2 cellular contexts compared by ENCODE assay signal in genomic region chr9:137068539-137069507, GRCh38.
TF ChIP-seq lines count a peak whose summit lies in the region.

No MANE protein-coding gene starts in this region.

TF ChIP-seq in HEK293, 187 proteins besides CTCF, POLR2A, EP300 and RAD21 (continued from another document):
- TF ChIP-seq SETDB1 (IDR thresholded peaks at IDR 0.05; ENCODE audit: insufficient read length, low read length): no peak
- TF ChIP-seq, protein P1, sequence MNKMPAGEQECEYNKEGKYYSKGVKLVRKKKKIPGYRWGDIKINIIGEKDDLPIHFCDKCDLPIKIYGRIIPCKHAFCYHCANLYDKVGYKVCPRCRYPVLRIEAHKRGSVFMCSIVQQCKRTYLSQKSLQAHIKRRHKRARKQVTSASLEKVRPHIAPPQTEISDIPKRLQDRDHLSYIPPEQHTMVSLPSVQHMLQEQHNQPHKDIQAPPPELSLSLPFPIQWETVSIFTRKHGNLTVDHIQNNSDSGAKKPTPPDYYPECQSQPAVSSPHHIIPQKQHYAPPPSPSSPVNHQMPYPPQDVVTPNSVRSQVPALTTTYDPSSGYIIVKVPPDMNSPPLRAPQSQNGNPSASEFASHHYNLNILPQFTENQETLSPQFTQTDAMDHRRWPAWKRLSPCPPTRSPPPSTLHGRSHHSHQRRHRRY (tag by site-specific recombination; IDR thresholded peaks at IDR 0.05): no peak
- TF ChIP-seq ZNF302 (tag by site-specific recombination; IDR thresholded peaks at IDR 0.05; ENCODE audit: low read depth): no peak
- no peak for TF ChIP-seq SP7 (tag by site-specific recombination; IDR thresholded peaks at IDR 0.05)
- TF ChIP-seq PBX3 (CRISPR knock-in tag; IDR thresholded peaks at IDR 0.05): no peak
- TF ChIP-seq, protein P2, sequence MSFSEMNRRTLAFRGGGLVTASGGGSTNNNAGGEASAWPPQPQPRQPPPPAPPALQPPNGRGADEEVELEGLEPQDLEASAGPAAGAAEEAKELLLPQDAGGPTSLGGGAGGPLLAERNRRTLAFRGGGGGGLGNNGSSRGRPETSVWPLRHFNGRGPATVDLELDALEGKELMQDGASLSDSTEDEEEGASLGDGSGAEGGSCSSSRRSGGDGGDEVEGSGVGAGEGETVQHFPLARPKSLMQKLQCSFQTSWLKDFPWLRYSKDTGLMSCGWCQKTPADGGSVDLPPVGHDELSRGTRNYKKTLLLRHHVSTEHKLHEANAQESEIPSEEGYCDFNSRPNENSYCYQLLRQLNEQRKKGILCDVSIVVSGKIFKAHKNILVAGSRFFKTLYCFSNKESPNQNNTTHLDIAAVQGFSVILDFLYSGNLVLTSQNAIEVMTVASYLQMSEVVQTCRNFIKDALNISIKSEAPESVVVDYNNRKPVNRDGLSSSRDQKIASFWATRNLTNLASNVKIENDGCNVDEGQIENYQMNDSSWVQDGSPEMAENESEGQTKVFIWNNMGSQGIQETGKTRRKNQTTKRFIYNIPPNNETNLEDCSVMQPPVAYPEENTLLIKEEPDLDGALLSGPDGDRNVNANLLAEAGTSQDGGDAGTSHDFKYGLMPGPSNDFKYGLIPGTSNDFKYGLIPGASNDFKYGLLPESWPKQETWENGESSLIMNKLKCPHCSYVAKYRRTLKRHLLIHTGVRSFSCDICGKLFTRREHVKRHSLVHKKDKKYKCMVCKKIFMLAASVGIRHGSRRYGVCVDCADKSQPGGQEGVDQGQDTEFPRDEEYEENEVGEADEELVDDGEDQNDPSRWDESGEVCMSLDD (tag by site-specific recombination; IDR thresholded peaks at IDR 0.05): 0 out of 2 replicates have a peak, but pooled peaks have one; percentile 19
- TF ChIP-seq IKZF3 (tag by site-specific recombination; IDR thresholded peaks at IDR 0.05): no peak

TF ChIP-seq in HepG2, 621 proteins besides CTCF, POLR2A, EP300 and RAD21 (continued from another document and continues in another):
- TF ChIP-seq, protein P3, sequence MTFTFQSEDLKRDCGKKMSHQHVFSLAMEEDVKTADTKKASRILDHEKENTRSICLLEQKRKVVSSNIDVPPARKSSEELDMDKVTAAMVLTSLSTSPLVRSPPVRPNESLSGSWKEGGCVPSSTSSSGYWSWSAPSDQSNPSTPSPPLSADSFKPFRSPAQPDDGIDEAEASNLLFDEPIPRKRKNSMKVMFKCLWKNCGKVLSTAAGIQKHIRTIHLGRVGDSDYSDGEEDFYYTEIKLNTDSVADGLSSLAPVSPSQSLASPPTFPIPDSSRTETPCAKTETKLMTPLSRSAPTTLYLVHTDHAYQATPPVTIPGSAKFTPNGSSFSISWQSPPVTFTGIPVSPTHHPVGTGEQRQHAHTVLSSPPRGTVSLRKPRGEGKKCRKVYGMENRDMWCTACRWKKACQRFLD (CRISPR knock-in tag; IDR thresholded peaks at IDR 0.05; ENCODE audit: borderline replicate concordance): no peak
- TF ChIP-seq ZNF773 (CRISPR knock-in tag; IDR thresholded peaks at IDR 0.05; ENCODE audit: borderline replicate concordance): no peak
- TF ChIP-seq, protein P4, sequence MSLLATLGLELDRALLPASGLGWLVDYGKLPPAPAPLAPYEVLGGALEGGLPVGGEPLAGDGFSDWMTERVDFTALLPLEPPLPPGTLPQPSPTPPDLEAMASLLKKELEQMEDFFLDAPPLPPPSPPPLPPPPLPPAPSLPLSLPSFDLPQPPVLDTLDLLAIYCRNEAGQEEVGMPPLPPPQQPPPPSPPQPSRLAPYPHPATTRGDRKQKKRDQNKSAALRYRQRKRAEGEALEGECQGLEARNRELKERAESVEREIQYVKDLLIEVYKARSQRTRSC (CRISPR knock-in tag; IDR thresholded peaks at IDR 0.05; ENCODE audit: low read depth): no peak
- TF ChIP-seq POLR2G (IDR thresholded peaks at IDR 0.05; ENCODE audit: low read depth, low read length): no peak
- TF ChIP-seq, protein P5, sequence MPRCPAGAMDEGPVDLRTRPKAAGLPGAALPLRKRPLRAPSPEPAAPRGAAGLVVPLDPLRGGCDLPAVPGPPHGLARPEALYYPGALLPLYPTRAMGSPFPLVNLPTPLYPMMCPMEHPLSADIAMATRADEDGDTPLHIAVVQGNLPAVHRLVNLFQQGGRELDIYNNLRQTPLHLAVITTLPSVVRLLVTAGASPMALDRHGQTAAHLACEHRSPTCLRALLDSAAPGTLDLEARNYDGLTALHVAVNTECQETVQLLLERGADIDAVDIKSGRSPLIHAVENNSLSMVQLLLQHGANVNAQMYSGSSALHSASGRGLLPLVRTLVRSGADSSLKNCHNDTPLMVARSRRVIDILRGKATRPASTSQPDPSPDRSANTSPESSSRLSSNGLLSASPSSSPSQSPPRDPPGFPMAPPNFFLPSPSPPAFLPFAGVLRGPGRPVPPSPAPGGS (CRISPR knock-in tag; IDR thresholded peaks at IDR 0.05): no peak
- no peak for TF ChIP-seq HOXA3 (CRISPR knock-in tag; IDR thresholded peaks at IDR 0.05)
- TF ChIP-seq ARID4A (CRISPR knock-in tag; IDR thresholded peaks at IDR 0.05; ENCODE audit: borderline replicate concordance): peak; percentile 52
- peak; percentile 42; the same call in 1 of the 2 replicates for TF ChIP-seq MAX (IDR thresholded peaks at IDR 0.05)
- no peak for TF ChIP-seq SNRNP70 (IDR thresholded peaks at IDR 0.05; ENCODE audit: low read depth, low read length)
- TF ChIP-seq ZSCAN25 (CRISPR knock-in tag; IDR thresholded peaks at IDR 0.05): no peak
- TF ChIP-seq ZNF558 (CRISPR knock-in tag; IDR thresholded peaks at IDR 0.05; ENCODE audit: borderline replicate concordance): no peak
- no peak for TF ChIP-seq ZNF740 (CRISPR knock-in tag; IDR thresholded peaks at IDR 0.05)
- no peak for TF ChIP-seq ZMYM2 (CRISPR knock-in tag; IDR thresholded peaks at IDR 0.05)
- TF ChIP-seq BRCA1 (CRISPR knock-in tag; IDR thresholded peaks at IDR 0.05): no peak
- no peak for TF ChIP-seq ZSCAN21 (CRISPR knock-in tag; IDR thresholded peaks at IDR 0.05; ENCODE audit: borderline replicate concordance)
- no peak for TF ChIP-seq SIX4 (CRISPR knock-in tag; IDR thresholded peaks at IDR 0.05)
- TF ChIP-seq HOXD1 (CRISPR knock-in tag; IDR thresholded peaks at IDR 0.05): no peak
- no peak for TF ChIP-seq CBX2 (IDR thresholded peaks at IDR 0.05; ENCODE audit: low read depth, low read length)
- TF ChIP-seq CBX2 (CRISPR knock-in tag; IDR thresholded peaks at IDR 0.05; ENCODE audit: low read depth): no peak
- TF ChIP-seq ZMAT3 (CRISPR knock-in tag; conservative IDR thresholded peaks at IDR 0.05): 0 out of 2 replicates have a peak, but pooled peaks have one; percentile 42
- peak; percentile 3 for TF ChIP-seq RBM39 (IDR thresholded peaks at IDR 0.05; ENCODE audit: low read depth, low read length, poor library complexity, severe bottlenecking)
- no peak for TF ChIP-seq SNAPC2 (CRISPR knock-in tag; IDR thresholded peaks at IDR 0.05)
- TF ChIP-seq SAP130 (CRISPR knock-in tag; IDR thresholded peaks at IDR 0.05; ENCODE audit: low read depth): peak; percentile 57; the same call in 1 of the 2 replicates
- no peak for TF ChIP-seq ZNF780A (CRISPR knock-in tag; IDR thresholded peaks at IDR 0.05)
- TF ChIP-seq, protein P6, sequence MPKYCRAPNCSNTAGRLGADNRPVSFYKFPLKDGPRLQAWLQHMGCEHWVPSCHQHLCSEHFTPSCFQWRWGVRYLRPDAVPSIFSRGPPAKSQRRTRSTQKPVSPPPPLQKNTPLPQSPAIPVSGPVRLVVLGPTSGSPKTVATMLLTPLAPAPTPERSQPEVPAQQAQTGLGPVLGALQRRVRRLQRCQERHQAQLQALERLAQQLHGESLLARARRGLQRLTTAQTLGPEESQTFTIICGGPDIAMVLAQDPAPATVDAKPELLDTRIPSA (CRISPR knock-in tag; IDR thresholded peaks at IDR 0.05; ENCODE audit: borderline replicate concordance): no peak
- TF ChIP-seq, protein P7, sequence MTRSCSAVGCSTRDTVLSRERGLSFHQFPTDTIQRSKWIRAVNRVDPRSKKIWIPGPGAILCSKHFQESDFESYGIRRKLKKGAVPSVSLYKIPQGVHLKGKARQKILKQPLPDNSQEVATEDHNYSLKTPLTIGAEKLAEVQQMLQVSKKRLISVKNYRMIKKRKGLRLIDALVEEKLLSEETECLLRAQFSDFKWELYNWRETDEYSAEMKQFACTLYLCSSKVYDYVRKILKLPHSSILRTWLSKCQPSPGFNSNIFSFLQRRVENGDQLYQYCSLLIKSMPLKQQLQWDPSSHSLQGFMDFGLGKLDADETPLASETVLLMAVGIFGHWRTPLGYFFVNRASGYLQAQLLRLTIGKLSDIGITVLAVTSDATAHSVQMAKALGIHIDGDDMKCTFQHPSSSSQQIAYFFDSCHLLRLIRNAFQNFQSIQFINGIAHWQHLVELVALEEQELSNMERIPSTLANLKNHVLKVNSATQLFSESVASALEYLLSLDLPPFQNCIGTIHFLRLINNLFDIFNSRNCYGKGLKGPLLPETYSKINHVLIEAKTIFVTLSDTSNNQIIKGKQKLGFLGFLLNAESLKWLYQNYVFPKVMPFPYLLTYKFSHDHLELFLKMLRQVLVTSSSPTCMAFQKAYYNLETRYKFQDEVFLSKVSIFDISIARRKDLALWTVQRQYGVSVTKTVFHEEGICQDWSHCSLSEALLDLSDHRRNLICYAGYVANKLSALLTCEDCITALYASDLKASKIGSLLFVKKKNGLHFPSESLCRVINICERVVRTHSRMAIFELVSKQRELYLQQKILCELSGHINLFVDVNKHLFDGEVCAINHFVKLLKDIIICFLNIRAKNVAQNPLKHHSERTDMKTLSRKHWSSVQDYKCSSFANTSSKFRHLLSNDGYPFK (CRISPR knock-in tag; IDR thresholded peaks at IDR 0.05; ENCODE audit: borderline replicate concordance): peak; percentile 2; the same call in 1 of the 2 replicates
- TF ChIP-seq SSRP1 (CRISPR knock-in tag; IDR thresholded peaks at IDR 0.05): no peak
- peak; percentile 9; the same call in 1 of the 2 replicates for TF ChIP-seq ZFY (CRISPR knock-in tag; IDR thresholded peaks at IDR 0.05)
- TF ChIP-seq RORA (CRISPR knock-in tag; IDR thresholded peaks at IDR 0.05): no peak
- TF ChIP-seq SRY (CRISPR knock-in tag; IDR thresholded peaks at IDR 0.05): 0 out of 2 replicates have a peak, but pooled peaks have one; percentile 15
- peak; percentile 0 for TF ChIP-seq AGO2 (optimal IDR thresholded peaks at IDR 0.05; ENCODE audit: low read depth, low read length)
- TF ChIP-seq ZNF414 (CRISPR knock-in tag; IDR thresholded peaks at IDR 0.05): 0 out of 2 replicates have a peak, but pooled peaks have one; percentile 45
- TF ChIP-seq FOXC1 (CRISPR knock-in tag; IDR thresholded peaks at IDR 0.05; ENCODE audit: borderline replicate concordance): peak; percentile 14; the same call in 1 of the 2 replicates
- no peak for TF ChIP-seq ZNF251 (CRISPR knock-in tag; IDR thresholded peaks at IDR 0.05)
- no peak for TF ChIP-seq ZNF33B (CRISPR knock-in tag; IDR thresholded peaks at IDR 0.05)
- no peak for TF ChIP-seq ZNF720 (CRISPR knock-in tag; IDR thresholded peaks at IDR 0.05)
- TF ChIP-seq CBFB (CRISPR knock-in tag; IDR thresholded peaks at IDR 0.05): no peak
- TF ChIP-seq HDAC2 (CRISPR knock-in tag; IDR thresholded peaks at IDR 0.05): peak; percentile 3; the same call in 1 of the 2 replicates
